In the genomic region with DNA sequence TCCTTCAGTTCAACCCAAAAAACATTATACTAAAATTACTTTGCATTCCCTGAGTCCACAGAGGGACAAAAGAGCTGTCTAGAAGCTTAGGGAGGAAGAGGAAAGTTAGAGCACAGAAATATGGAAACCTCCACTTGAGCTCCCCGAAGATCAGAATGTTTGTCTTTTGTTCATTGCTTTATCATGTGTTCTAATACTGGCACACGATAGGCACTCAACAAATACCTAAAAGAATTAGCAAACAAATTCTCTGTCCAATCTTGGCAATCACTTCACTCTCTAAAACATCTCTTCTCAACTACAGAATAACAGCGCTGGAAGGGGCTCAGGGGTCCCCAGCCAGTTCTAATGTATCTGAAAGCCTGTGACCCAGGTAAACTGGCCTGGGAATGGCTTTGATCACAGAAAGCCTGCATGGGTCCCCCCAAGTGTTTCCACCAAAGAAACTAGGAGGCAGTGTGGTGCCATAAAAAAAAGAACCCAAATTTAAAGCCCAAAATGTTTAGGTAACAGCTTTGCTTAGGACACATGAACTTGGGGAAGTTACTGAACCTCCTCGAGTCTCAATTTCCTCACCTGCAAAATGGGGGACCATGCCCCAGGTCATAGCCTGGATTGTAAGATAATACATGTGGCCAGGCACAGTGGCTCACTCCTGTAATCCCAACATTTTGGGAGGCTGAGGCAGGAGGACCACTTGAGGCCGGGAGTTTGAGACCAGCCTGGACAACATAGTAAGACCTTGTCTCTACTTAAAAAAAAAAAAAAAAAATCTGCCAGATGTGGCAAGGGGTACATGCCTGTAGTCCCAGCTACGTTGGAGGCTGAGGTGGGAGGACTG, we compare ENCODE assay signal across 1 cellular context.
A peak's percentile ranks its signal among the peaks of the same experiment; 100 is the strongest.
TF ChIP-seq lines count a peak whose summit lies in the region.

No MANE protein-coding gene starts in this region.

TF ChIP-seq in WTC11, 78 proteins besides CTCF, POLR2A, EP300 and RAD21:
- TF ChIP-seq, protein P1, sequence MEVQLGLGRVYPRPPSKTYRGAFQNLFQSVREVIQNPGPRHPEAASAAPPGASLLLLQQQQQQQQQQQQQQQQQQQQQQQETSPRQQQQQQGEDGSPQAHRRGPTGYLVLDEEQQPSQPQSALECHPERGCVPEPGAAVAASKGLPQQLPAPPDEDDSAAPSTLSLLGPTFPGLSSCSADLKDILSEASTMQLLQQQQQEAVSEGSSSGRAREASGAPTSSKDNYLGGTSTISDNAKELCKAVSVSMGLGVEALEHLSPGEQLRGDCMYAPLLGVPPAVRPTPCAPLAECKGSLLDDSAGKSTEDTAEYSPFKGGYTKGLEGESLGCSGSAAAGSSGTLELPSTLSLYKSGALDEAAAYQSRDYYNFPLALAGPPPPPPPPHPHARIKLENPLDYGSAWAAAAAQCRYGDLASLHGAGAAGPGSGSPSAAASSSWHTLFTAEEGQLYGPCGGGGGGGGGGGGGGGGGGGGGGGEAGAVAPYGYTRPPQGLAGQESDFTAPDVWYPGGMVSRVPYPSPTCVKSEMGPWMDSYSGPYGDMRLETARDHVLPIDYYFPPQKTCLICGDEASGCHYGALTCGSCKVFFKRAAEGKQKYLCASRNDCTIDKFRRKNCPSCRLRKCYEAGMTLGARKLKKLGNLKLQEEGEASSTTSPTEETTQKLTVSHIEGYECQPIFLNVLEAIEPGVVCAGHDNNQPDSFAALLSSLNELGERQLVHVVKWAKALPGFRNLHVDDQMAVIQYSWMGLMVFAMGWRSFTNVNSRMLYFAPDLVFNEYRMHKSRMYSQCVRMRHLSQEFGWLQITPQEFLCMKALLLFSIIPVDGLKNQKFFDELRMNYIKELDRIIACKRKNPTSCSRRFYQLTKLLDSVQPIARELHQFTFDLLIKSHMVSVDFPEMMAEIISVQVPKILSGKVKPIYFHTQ (CRISPR knock-in tag; IDR thresholded peaks at IDR 0.05), result no peak
- TF ChIP-seq ZNF121 (CRISPR knock-in tag; IDR thresholded peaks at IDR 0.05) (peak; percentile 87; the same call in 1 of the 2 replicates), TEAD4 (CRISPR knock-in tag; IDR thresholded peaks at IDR 0.05) (no peak)
- TF ChIP-seq, protein P2, sequence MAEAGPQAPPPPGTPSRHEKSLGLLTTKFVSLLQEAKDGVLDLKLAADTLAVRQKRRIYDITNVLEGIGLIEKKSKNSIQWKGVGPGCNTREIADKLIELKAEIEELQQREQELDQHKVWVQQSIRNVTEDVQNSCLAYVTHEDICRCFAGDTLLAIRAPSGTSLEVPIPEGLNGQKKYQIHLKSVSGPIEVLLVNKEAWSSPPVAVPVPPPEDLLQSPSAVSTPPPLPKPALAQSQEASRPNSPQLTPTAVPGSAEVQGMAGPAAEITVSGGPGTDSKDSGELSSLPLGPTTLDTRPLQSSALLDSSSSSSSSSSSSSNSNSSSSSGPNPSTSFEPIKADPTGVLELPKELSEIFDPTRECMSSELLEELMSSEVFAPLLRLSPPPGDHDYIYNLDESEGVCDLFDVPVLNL (CRISPR knock-in tag; IDR thresholded peaks at IDR 0.05; ENCODE audit: borderline replicate concordance, low read depth), result no peak
